In the genomic region with DNA sequence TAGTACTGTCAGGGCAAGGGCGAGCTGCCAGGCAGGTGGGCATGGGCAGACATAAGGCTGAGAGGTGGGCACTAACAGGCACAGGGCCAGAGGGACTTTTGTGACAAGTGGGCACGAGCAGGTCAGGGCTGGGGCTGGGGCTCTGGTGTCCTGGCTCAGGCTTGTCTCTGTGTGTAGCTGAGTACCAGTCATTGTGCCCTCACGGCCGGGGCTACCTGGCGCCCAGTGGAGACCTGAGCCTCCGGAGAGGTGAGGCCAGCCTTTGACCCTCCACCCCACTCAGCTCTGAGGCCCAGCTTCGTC, we compare ENCODE assay signal across 20 cellular contexts. TPM values are rescaled to one million over a fixed set of nuclear protein-coding genes. Genes with fewer than 3 reads are reported as not detected.
A peak's percentile ranks its signal among the peaks of the same experiment; 100 is the strongest.
DNase-seq lines count a peak whose midpoint lies in the region; ATAC-seq, FAIRE-seq and TF ChIP-seq lines count a peak whose summit lies in the region.
"Had no signal": no experiment of that assay in that cellular context is flagged by ENCODE, and none has a peak within 500 bp of the region (broad histone marks: within the 10 kb centered on the region; RNA-seq: fewer than 3 reads in every experiment).

No MANE protein-coding gene starts in this region.

- H3K23me2 ChIP-seq in H1 (ENCODE audit: low read depth, low read length): peaks cover 2% of the 10 kb centered on the region; the same call in 1 of the 2 replicates

- H3K4ac ChIP-seq in H1 (replicated peaks; ENCODE audit: insufficient read length, low read depth, low read length): no peak overlapping the region
- no peak overlapping the region for H3K4ac ChIP-seq in neuronal stem cell (ENCODE audit: low read length)

- no peak for ATAC-seq in activated CD4-positive, alpha-beta T cell treated with anti-CD3 and anti-CD28 coated beads for 36 hours

- CTCF ChIA-PET in activated CD4-positive, alpha-beta T cell treated with anti-CD3 and anti-CD28 coated beads, Interleukin-2, amount 10 ng/mL, durations not matched to agents 7 days and 5 days (lab: Charles Lee): interaction anchor here (0.9 to 4.8 kb wide), 2 partner anchors 12 to 99 kb away, joined by 3 to 31 read pairs; no protein-coding TSS in a partner anchor
- CTCF ChIA-PET in activated CD4-positive, alpha-beta T cell treated with anti-CD3 and anti-CD28 coated beads for 36 hours (lab: Charles Lee): interaction anchor here (4.2 kb wide), 1 partner anchor 12 kb away, joined by 21 read pairs; no protein-coding TSS in a partner anchor
- CTCF ChIA-PET in H1 (lab: Charles Lee; ENCODE audit: partially characterized antibody): interaction anchor here (1.3 to 5.3 kb wide), 3 partner anchors 12 to 20 kb away, joined by 4 to 51 read pairs (median 10); no protein-coding TSS in a partner anchor

- TF ChIP-seq EP300 in H1 (IDR thresholded peaks at IDR 0.05; ENCODE audit: borderline replicate concordance in 1 of 2, low read depth in 2 of 2, low read length in 2 of 2): no peak
- TF ChIP-seq EP300 in esophagus muscularis mucosa (IDR thresholded peaks at IDR 0.05): no peak

- H2BK5ac ChIP-seq in H1 (ENCODE audit: low read depth, low read length) (no peak overlapping the region), neuronal stem cell (ENCODE audit: low read length) (no peak overlapping the region)

- H3K9ac ChIP-seq in NT2/D1 (ENCODE audit: insufficient read length, low read depth) (peak overlapping the region; percentile 42), H1 (replicated peaks in 1 of 4; ENCODE audit: extremely low read depth in 1 of 4, low read depth in 3 of 4, low read length in 3 of 4) (no peak overlapping the region), neuronal stem cell (ENCODE audit: low read depth, low read length, poor library complexity) (no peak overlapping the region)
- H3K9ac ChIP-seq: GM23248 had no signal

- no peak for TF ChIP-seq CTCF in H1 (IDR thresholded peaks at IDR 0.05; ENCODE audit: control extremely low read depth in 1 of 3, insufficient read depth in 1 of 3, low read depth in 1 of 3, low read length in 3 of 3)
- no peak for TF ChIP-seq CTCF in GM13977 (IDR thresholded peaks at IDR 0.05; ENCODE audit: extremely low read depth, insufficient read depth, missing control alignments)
- TF ChIP-seq CTCF in esophagus muscularis mucosa (IDR thresholded peaks at IDR 0.05): no peak

- H3K27ac Mint-ChIP-seq in activated CD4-positive, alpha-beta T cell treated with anti-CD3 and anti-CD28 coated beads, Interleukin-2, amount 10 ng/mL, durations not matched to agents 7 days and 5 days: peak overlapping the region; percentile 74
- H3K27ac Mint-ChIP-seq in activated CD4-positive, alpha-beta T cell treated with anti-CD3 and anti-CD28 coated beads for 36 hours: no peak overlapping the region
- H3K27ac Mint-ChIP-seq: HFFc6 had no signal

- H2AK5ac ChIP-seq in H1 (ENCODE audit: low read depth, low read length): peak overlapping the region; percentile 24; the same call in 1 of the 2 replicates
- no peak overlapping the region for H2AK5ac ChIP-seq in neuronal stem cell (ENCODE audit: low read depth, low read length)

- H2AFZ ChIP-seq in H1 (ENCODE audit: low read length) (no peak overlapping the region), neuronal stem cell (ENCODE audit: low read length) (no peak overlapping the region)
- H2AFZ ChIP-seq: GM23248 had no signal

- POLR2A ChIA-PET in activated CD4-positive, alpha-beta T cell treated with anti-CD3 and anti-CD28 coated beads, Interleukin-2, amount 10 ng/mL, durations not matched to agents 7 days and 5 days (lab: Charles Lee): no interaction called here
- POLR2A ChIA-PET in activated CD4-positive, alpha-beta T cell treated with anti-CD3 and anti-CD28 coated beads for 36 hours (lab: Charles Lee): no interaction called here
- POLR2A ChIA-PET in H1 (lab: Charles Lee; ENCODE audit: partially characterized antibody): interaction anchor here (0.8 to 2.2 kb wide), 4 partner anchors 8 to 180 kb away, joined by 3 to 14 read pairs (median 4); no protein-coding TSS in a partner anchor

- no peak overlapping the region for H3K56ac ChIP-seq in H1 (replicated peaks; ENCODE audit: insufficient read length, low read depth, low read length)

- H3K4me1 Mint-ChIP-seq in activated CD4-positive, alpha-beta T cell treated with anti-CD3 and anti-CD28 coated beads, Interleukin-2, amount 10 ng/mL, durations not matched to agents 7 days and 5 days: peaks cover 19% of the 10 kb centered on the region
- peaks cover 16% of the 10 kb centered on the region for H3K4me1 Mint-ChIP-seq in activated CD4-positive, alpha-beta T cell treated with anti-CD3 and anti-CD28 coated beads for 36 hours

- peaks cover 0 to 5% of the 10 kb centered on the region in 2 experiments for H4K20me1 ChIP-seq in H1 (replicated peaks in 1 of 2; ENCODE audit: control insufficient read depth in 1 of 2, insufficient read depth in 2 of 2, low read length in 2 of 2)

- DNase-seq in activated CD4-positive, alpha-beta T cell treated with anti-CD3 and anti-CD28 coated beads, Interleukin-2, amount 10 ng/mL, durations not matched to agents 7 days and 5 days: no peak
- DNase-seq in activated CD4-positive, alpha-beta T cell treated with anti-CD3 and anti-CD28 coated beads for 36 hours: no peak
- DNase-seq in NT2/D1 (ENCODE audit: low read depth, low spot score): no peak
- no peak for DNase-seq in H1 (ENCODE audit: low read depth in 1 of 2, low spot score in 2 of 2)
- DNase-seq in neuronal stem cell (ENCODE audit: low spot score): no peak
- no peak for DNase-seq in GM13977 (ENCODE audit: low spot score)
- DNase-seq in foreskin melanocyte: no peak
- no peak for DNase-seq in esophagus muscularis mucosa (ENCODE audit: extremely low spot score)
- DNase-seq: C1 segment of cervical spinal cord, DMS153, GM23248, HFFc6, KG1, NCI-H1092 treated with DMSO at 0.1 percent for 48 hours, NCI-H187, NCI-H2171, NCI-H82, SJCRH30 had no signal

- no peaks in the 10 kb centered on the region for H3K27me3 Mint-ChIP-seq in activated CD4-positive, alpha-beta T cell treated with anti-CD3 and anti-CD28 coated beads, Interleukin-2, amount 10 ng/mL, durations not matched to agents 7 days and 5 days
- H3K27me3 Mint-ChIP-seq in activated CD4-positive, alpha-beta T cell treated with anti-CD3 and anti-CD28 coated beads for 36 hours: no peaks in the 10 kb centered on the region

- TF ChIP-seq RAD21 in H1 (IDR thresholded peaks at IDR 0.05 in 1 of 2, conservative IDR thresholded peaks at IDR 0.05 in 1 of 2; ENCODE audit: low read depth in 2 of 2, low read length in 2 of 2): no peak

- no peak overlapping the region for H3K23ac ChIP-seq in H1 (ENCODE audit: insufficient read length)
- H3K23ac ChIP-seq in neuronal stem cell (ENCODE audit: low read depth, low read length, poor library complexity): no peak overlapping the region

- H3K27ac ChIP-seq in H1 (ENCODE audit: low read depth, low read length): no peak overlapping the region
- no peak overlapping the region for H3K27ac ChIP-seq in neuronal stem cell (replicated peaks; ENCODE audit: low read length)
- H3K27ac ChIP-seq in esophagus muscularis mucosa (replicated peaks in 1 of 4): peak overlapping the region in 2 of 4 donors; percentile 27 to 62
- H3K27ac ChIP-seq: GM23248, SJCRH30 had no signal

- H3K18ac ChIP-seq in H1 (ENCODE audit: extremely low read depth, low read length) (no peak overlapping the region), neuronal stem cell (ENCODE audit: low read length) (no peak overlapping the region)

- no peak for FAIRE-seq in H1 (lab: Jason Lieb, UNC)
- FAIRE-seq: GM19239, RCC 7860 had no signal

- H3K79me1 ChIP-seq in H1 (ENCODE audit: low read depth, low read length) (no peaks in the 10 kb centered on the region), neuronal stem cell (ENCODE audit: low read depth, low read length) (peaks cover 2% of the 10 kb centered on the region)

- peaks cover 29% of the 10 kb centered on the region for H3K36me3 Mint-ChIP-seq in activated CD4-positive, alpha-beta T cell treated with anti-CD3 and anti-CD28 coated beads, Interleukin-2, amount 10 ng/mL, durations not matched to agents 7 days and 5 days (ENCODE audit: low read depth)
- H3K36me3 Mint-ChIP-seq in activated CD4-positive, alpha-beta T cell treated with anti-CD3 and anti-CD28 coated beads for 36 hours (ENCODE audit: low read depth): peaks cover 54% of the 10 kb centered on the region

- WGBS in H1 (ENCODE audit: extremely low coverage in 1 of 2, insufficient coverage in 1 of 2, insufficient read length in 1 of 2, insufficient replicate concordance in 2 of 2, low coverage in 1 of 2, low lambda C conversion rate in 2 of 2, missing lambda C conversion rate in 1 of 2), 2 experiments: 88% methylated on average over 7 of the region's 7 CpGs; no CpG with 5 or more reads in 1 of the 2 experiments
- WGBS in neuronal stem cell (ENCODE audit: extremely low coverage in 2 of 2, insufficient read length in 2 of 2, insufficient replicate concordance in 1 of 2), 2 donors: no CpG with 5 or more reads among the region's 7 CpGs
- 87% methylated on average over 7 of the region's 7 CpGs for WGBS in esophagus muscularis mucosa

- no peak for TF ChIP-seq POLR2A in H1 (IDR thresholded peaks at IDR 0.05; ENCODE audit: control extremely low read depth in 1 of 2, low read depth in 2 of 2, low read length in 2 of 2)
- TF ChIP-seq POLR2A in esophagus muscularis mucosa (IDR thresholded peaks at IDR 0.05; ENCODE audit: low read depth): no peak

- no peak overlapping the region for H4K5ac ChIP-seq in H1 (ENCODE audit: insufficient read length, low read depth, low read length)

- no peaks in the 10 kb centered on the region for H3K27me3 ChIP-seq in NT2/D1 (ENCODE audit: insufficient read depth, insufficient read length)
- H3K27me3 ChIP-seq in H1 (replicated peaks in 1 of 4; ENCODE audit: control insufficient read depth in 3 of 4, extremely low read depth in 1 of 4, insufficient read depth in 3 of 4, low read length in 3 of 4): no peaks in the 10 kb centered on the region; a peak in 1 of 7 replicates
- no peaks in the 10 kb centered on the region for H3K27me3 ChIP-seq in neuronal stem cell (ENCODE audit: control insufficient read depth in 3 of 3, insufficient read depth in 3 of 3, low read depth in 1 of 3, low read length in 3 of 3)
- H3K27me3 ChIP-seq in esophagus muscularis mucosa: no peaks in the 10 kb centered on the region
- H3K27me3 ChIP-seq: SJCRH30 had no signal

- H3K9me3 ChIP-seq in NT2/D1 (ENCODE audit: insufficient read depth, low read length) (no peaks in the 10 kb centered on the region), H1 (ENCODE audit: insufficient read depth in 2 of 2, low read depth in 1 of 2, low read length in 1 of 2) (no peaks in the 10 kb centered on the region), neuronal stem cell (replicated peaks in 1 of 2; ENCODE audit: control insufficient read depth in 2 of 2, insufficient read depth in 1 of 2, low read depth in 1 of 2, low read length in 2 of 2) (no peaks in the 10 kb centered on the region), esophagus muscularis mucosa (no peaks in the 10 kb centered on the region)
- H3K9me3 ChIP-seq: SJCRH30 had no signal

- H3K4me2 ChIP-seq in H1 (ENCODE audit: insufficient read depth in 1 of 2, low read depth in 2 of 2, low read length in 2 of 2) (peak overlapping the region in 1 of 2 experiments; percentile 54; a peak in 1 of 4 replicates), neuronal stem cell (ENCODE audit: insufficient read depth, low read length, poor library complexity, severe bottlenecking) (no peak overlapping the region)

- H3K9me3 Mint-ChIP-seq in activated CD4-positive, alpha-beta T cell treated with anti-CD3 and anti-CD28 coated beads, Interleukin-2, amount 10 ng/mL, durations not matched to agents 7 days and 5 days: no peaks in the 10 kb centered on the region
- no peaks in the 10 kb centered on the region for H3K9me3 Mint-ChIP-seq in activated CD4-positive, alpha-beta T cell treated with anti-CD3 and anti-CD28 coated beads for 36 hours (ENCODE audit: low read depth)
- H3K9me3 Mint-ChIP-seq: HFFc6 had no signal

- H3K79me2 ChIP-seq in H1 (ENCODE audit: control insufficient read depth in 1 of 2, insufficient read depth in 2 of 2, low read length in 2 of 2): no peaks in the 10 kb centered on the region

- H2BK20ac ChIP-seq in H1 (ENCODE audit: low read length): no peak overlapping the region

- peaks cover 49% of the 10 kb centered on the region for H3K36me3 ChIP-seq in NT2/D1 (ENCODE audit: insufficient read depth, insufficient read length, low read length)
- peaks cover 5 to 37% (median 17%) of the 10 kb centered on the region in 4 experiments for H3K36me3 ChIP-seq in H1 (ENCODE audit: control insufficient read depth in 2 of 4, insufficient read depth in 4 of 4, low read length in 3 of 4)
- peaks cover 17 to 97% of the 10 kb centered on the region in 2 donors for H3K36me3 ChIP-seq in neuronal stem cell (replicated peaks in 1 of 2; ENCODE audit: control insufficient read depth in 2 of 2, insufficient read depth in 2 of 2, low read length in 2 of 2)
- peaks cover 13 to 88% (median 73%) of the 10 kb centered on the region in 4 donors for H3K36me3 ChIP-seq in esophagus muscularis mucosa
- H3K36me3 ChIP-seq: SJCRH30 had no signal

- H3K4me1 ChIP-seq in NT2/D1 (ENCODE audit: insufficient read depth, insufficient read length) (peaks cover 9% of the 10 kb centered on the region), H1 (replicated peaks in 1 of 4; ENCODE audit: control insufficient read depth in 3 of 4, insufficient read depth in 4 of 4, low read length in 3 of 4) (peaks cover 0 to 18% (median 8%) of the 10 kb centered on the region in 4 experiments; a peak in 6 of 7 replicates), neuronal stem cell (ENCODE audit: control insufficient read depth in 2 of 2, insufficient read depth in 1 of 2, low read depth in 1 of 2, low read length in 2 of 2) (peaks cover 0 to 7% of the 10 kb centered on the region in 2 donors), esophagus muscularis mucosa (peaks cover 0 to 21% (median 11%) of the 10 kb centered on the region in 4 donors)
- H3K4me1 ChIP-seq: SJCRH30 had no signal

- in situ Hi-C loops in GM13977 (cut with MboI; ENCODE audit: low pct_unique_long_range_greater_than_20kb, low sequenced_read_pairs, unreplicated experiment): loop anchor here (25.0 kb wide), 1 partner anchor 310 kb away; no protein-coding TSS in a partner anchor

- intact Hi-C loops in activated CD4-positive, alpha-beta T cell treated with anti-CD3 and anti-CD28 coated beads for 36 hours (cut with DNase I, micrococcal nuclease): no loop called here
- intact Hi-C loops in esophagus muscularis mucosa (cut with DNase I): no loop called here

- H2BK120ac ChIP-seq in H1 (replicated peaks; ENCODE audit: low read depth, low read length): no peak overlapping the region
- no peak overlapping the region for H2BK120ac ChIP-seq in neuronal stem cell (ENCODE audit: low read depth, low read length)

- H2BK12ac ChIP-seq in H1 (ENCODE audit: low read depth, low read length) (no peak overlapping the region), neuronal stem cell (ENCODE audit: low read length) (no peak overlapping the region)

- H3K4me3 ChIP-seq in NT2/D1 (ENCODE audit: insufficient read length, low read depth) (no peak overlapping the region), H1 (ENCODE audit: extremely low read depth in 1 of 4, insufficient read depth in 2 of 4, low read depth in 3 of 4, low read length in 4 of 4) (no peak overlapping the region), neuronal stem cell (ENCODE audit: low read length in 2 of 2) (no peak overlapping the region), esophagus muscularis mucosa (no peak overlapping the region)
- H3K4me3 ChIP-seq: GM23248, SJCRH30 had no signal

- no peak overlapping the region for H2BK15ac ChIP-seq in H1 (ENCODE audit: low read length)
- H2BK15ac ChIP-seq in neuronal stem cell (ENCODE audit: low read length): peak overlapping the region; percentile 46

- no peak overlapping the region for H3K4me3 Mint-ChIP-seq in activated CD4-positive, alpha-beta T cell treated with anti-CD3 and anti-CD28 coated beads, Interleukin-2, amount 10 ng/mL, durations not matched to agents 7 days and 5 days
- H3K4me3 Mint-ChIP-seq in activated CD4-positive, alpha-beta T cell treated with anti-CD3 and anti-CD28 coated beads for 36 hours: no peak overlapping the region
- H3K4me3 Mint-ChIP-seq: HFFc6 had no signal

- no peak overlapping the region for H3K14ac ChIP-seq in H1 (ENCODE audit: insufficient read length)
- H3K14ac ChIP-seq in neuronal stem cell (ENCODE audit: low read length): peak overlapping the region; percentile 60

- no peak overlapping the region for H4K91ac ChIP-seq in H1 (replicated peaks; ENCODE audit: insufficient read length, low read length)
- H4K91ac ChIP-seq in neuronal stem cell (ENCODE audit: low read depth, low read length, poor library complexity): no peak overlapping the region

- H4K8ac ChIP-seq in H1 (ENCODE audit: extremely low read depth, insufficient read depth, low read length) (no peak overlapping the region), neuronal stem cell (ENCODE audit: low read depth, low read length) (no peak overlapping the region)

RNA-seq across cellular contexts. Expression of a gene that starts 21.6 kb away (rescaled TPM):
- 10 to 100 TPM; 71.3 to 75.7 TPM for total RNA-seq in activated CD4-positive, alpha-beta T cell treated with anti-CD3 and anti-CD28 coated beads, Interleukin-2, amount 10 ng/mL, durations not matched to agents 7 days and 5 days
- 100 to 1,000 TPM; 142 to 145 TPM for total RNA-seq in activated CD4-positive, alpha-beta T cell treated with anti-CD3 and anti-CD28 coated beads for 36 hours
- total RNA-seq in H1 (2021; fragmentation: NEBNext Ultra II Directional; extraction: Animal tissue kit (Norgen Biotek cat#: 25700)): 75.3 and 77.1 TPM in 2 replicates
- 54.5 and 111 TPM in 2 replicates for polyA plus RNA-seq in H1 (2011; rRNA removed)
- polyA plus RNA-seq in H1 (2011; cell fraction: cytosol; rRNA removed): 68.6 TPM
- 270 TPM for polyA plus RNA-seq in H1 (2011; cell fraction: nucleus; rRNA removed)
- 51.9 to 154 TPM (median 115 TPM) in 4 replicates for polyA plus RNA-seq in H1 (2012, experiment 1 of 2)
- polyA plus RNA-seq in H1 (2012, experiment 2 of 2): 94.0 TPM
- polyA plus RNA-seq in H1 (2013, experiment 1 of 2): 67.1 TPM
- polyA plus RNA-seq in H1 (2013, experiment 2 of 2): 56.9 TPM
- polyA minus RNA-seq in H1 (2011; rRNA and poly(A)+ RNA removed): 21.2 and 23.9 TPM in 2 replicates
- 61.7 TPM for polyA minus RNA-seq in H1 (2011; cell fraction: cytosol; rRNA and poly(A)+ RNA removed)
- polyA minus RNA-seq in H1 (2011; cell fraction: nucleus; rRNA and poly(A)+ RNA removed): 58.2 TPM
- polyA plus RNA-seq in neuronal stem cell (2013, experiment 1 of 2): 83.2 TPM
- polyA plus RNA-seq in neuronal stem cell (2013, experiment 2 of 2): 84.5 TPM
- total RNA-seq in esophagus muscularis mucosa: 100 to 1,000 TPM; 358 to 430 (median 397) TPM

RNA-seq across cellular contexts. Expression of a gene that starts 46.1 kb away (rescaled TPM):
- total RNA-seq in activated CD4-positive, alpha-beta T cell treated with anti-CD3 and anti-CD28 coated beads, Interleukin-2, amount 10 ng/mL, durations not matched to agents 7 days and 5 days: 100 to 1,000 TPM; 147 to 158 TPM
- total RNA-seq in activated CD4-positive, alpha-beta T cell treated with anti-CD3 and anti-CD28 coated beads for 36 hours: 100 to 1,000 TPM; 100 to 155 TPM
- 72.8 and 74.6 TPM in 2 replicates for total RNA-seq in H1 (2021; fragmentation: NEBNext Ultra II Directional; extraction: Animal tissue kit (Norgen Biotek cat#: 25700))
- polyA plus RNA-seq in H1 (2011; rRNA removed): 98.8 and 158 TPM in 2 replicates
- polyA plus RNA-seq in H1 (2011; cell fraction: cytosol; rRNA removed): 81.1 TPM
- polyA plus RNA-seq in H1 (2011; cell fraction: nucleus; rRNA removed): 207 TPM
- 79.8 to 106 TPM (median 102 TPM) in 4 replicates for polyA plus RNA-seq in H1 (2012, experiment 1 of 2)
- 95.8 TPM for polyA plus RNA-seq in H1 (2012, experiment 2 of 2)
- polyA plus RNA-seq in H1 (2013, experiment 1 of 2): 79.2 TPM
- 73.3 TPM for polyA plus RNA-seq in H1 (2013, experiment 2 of 2)
- 44.1 and 59.2 TPM in 2 replicates for polyA minus RNA-seq in H1 (2011; rRNA and poly(A)+ RNA removed)
- 83.1 TPM for polyA minus RNA-seq in H1 (2011; cell fraction: cytosol; rRNA and poly(A)+ RNA removed)
- 68.1 TPM for polyA minus RNA-seq in H1 (2011; cell fraction: nucleus; rRNA and poly(A)+ RNA removed)
- polyA plus RNA-seq in neuronal stem cell (2013, experiment 1 of 2): 71.5 TPM
- 74.4 TPM for polyA plus RNA-seq in neuronal stem cell (2013, experiment 2 of 2)
- 10 to 100 TPM; 39.5 to 82.7 (median 52.7) TPM for total RNA-seq in esophagus muscularis mucosa
